In the genomic region with DNA sequence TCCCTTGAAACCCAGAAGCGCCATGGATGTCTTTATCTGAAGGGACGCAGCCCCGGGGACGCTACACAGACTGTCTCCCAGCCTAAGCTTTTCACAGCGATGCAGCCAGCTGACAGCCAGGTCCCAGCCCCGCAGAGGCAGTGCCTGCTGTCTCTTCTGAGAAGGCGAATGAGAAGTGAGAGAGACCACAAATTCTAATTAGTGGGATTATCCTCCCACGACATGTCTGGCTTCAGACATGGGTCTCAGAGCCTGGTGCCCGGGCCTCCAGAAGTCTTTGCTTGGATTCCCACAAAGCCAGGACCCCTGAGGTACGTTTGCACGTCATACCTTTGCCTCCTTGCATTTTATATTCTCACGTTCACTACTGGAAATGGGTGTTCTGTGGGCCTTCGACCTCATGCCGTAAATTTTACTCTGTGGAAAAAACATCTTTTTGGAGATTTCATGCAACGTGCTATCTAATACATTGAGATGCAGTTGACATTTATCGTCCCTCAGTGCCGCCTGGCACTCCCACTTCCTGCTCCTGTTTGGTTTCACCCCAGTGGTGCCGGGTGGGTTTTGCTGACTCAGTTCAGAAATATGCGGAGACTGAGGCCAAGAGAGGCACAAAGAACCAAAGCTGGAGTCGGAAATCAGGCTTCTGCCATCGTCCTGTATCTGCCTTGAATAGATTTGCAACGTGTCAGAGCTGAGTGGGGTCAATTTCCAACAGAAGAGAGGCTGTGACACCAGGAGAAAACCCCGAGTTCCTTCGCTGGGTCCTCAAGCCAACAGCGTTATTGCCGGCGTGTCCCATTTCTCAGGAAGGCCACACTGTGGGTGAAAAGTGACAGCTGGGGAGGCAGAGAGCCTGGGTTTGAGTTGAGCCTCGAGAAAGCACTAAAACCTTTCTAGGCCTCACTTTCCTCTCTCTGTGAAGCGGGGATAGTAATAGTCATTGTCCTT, we compare ENCODE assay signal across 12 cellular contexts.
DNase-seq lines count a peak whose midpoint lies in the region; ATAC-seq and TF ChIP-seq lines count a peak whose summit lies in the region.
"Had no signal": no experiment of that assay in that cellular context is flagged by ENCODE, and none has a peak within 500 bp of the region (broad histone marks: within the 10 kb centered on the region; RNA-seq: fewer than 3 reads in every experiment).

No MANE protein-coding gene starts in this region.

- H3K9me3 Mint-ChIP-seq in GM23338 = peaks cover 6% of the 10 kb centered on the region; the same call in 2 of the 3 replicates
- H3K9me3 Mint-ChIP-seq in activated T-helper 2 cell treated with anti-CD3 and anti-CD28 coated beads, Interferon-gamma antibody, Interleukin-2, Interleukin-4, amounts not matched to agents 10 μg/mL and 5 μg/mL and 100 μg/mL, durations not matched to agents 14 hours and 24 hours and 36 hours = peaks cover 4% of the 10 kb centered on the region
- H3K9me3 Mint-ChIP-seq: activated naive CD4-positive, alpha-beta T cell treated with anti-CD3 and anti-CD28 coated beads for 36 hours had no signal

- peak overlapping the region; percentile 79; the same call in 1 of the 2 replicates for H3K27ac Mint-ChIP-seq in GM23338
- H3K27ac Mint-ChIP-seq in activated T-helper 2 cell treated with anti-CD3 and anti-CD28 coated beads, Interferon-gamma antibody, Interleukin-2, Interleukin-4, amounts not matched to agents 10 μg/mL and 5 μg/mL and 100 μg/mL, durations not matched to agents 14 hours and 24 hours and 36 hours = no peak overlapping the region
- H3K27ac Mint-ChIP-seq: activated naive CD4-positive, alpha-beta T cell treated with anti-CD3 and anti-CD28 coated beads for 36 hours had no signal

- no peak overlapping the region for H3K4me3 Mint-ChIP-seq in GM23338
- H3K4me3 Mint-ChIP-seq in activated T-helper 2 cell treated with anti-CD3 and anti-CD28 coated beads, Interferon-gamma antibody, Interleukin-2, Interleukin-4, amounts not matched to agents 10 μg/mL and 5 μg/mL and 100 μg/mL, durations not matched to agents 14 hours and 24 hours and 36 hours (ENCODE audit: low read depth) = no peak overlapping the region
- H3K4me3 Mint-ChIP-seq: activated naive CD4-positive, alpha-beta T cell treated with anti-CD3 and anti-CD28 coated beads for 36 hours; neural crest cell had no signal

- H3F3A ChIP-seq in GM23338 (replicated peaks; ENCODE audit: low read depth) = no peaks in the 10 kb centered on the region

- peaks cover 4% of the 10 kb centered on the region for H3K27me3 Mint-ChIP-seq in GM23338 (ENCODE audit: insufficient read depth, low read depth, poor library complexity)
- H3K27me3 Mint-ChIP-seq in activated T-helper 2 cell treated with anti-CD3 and anti-CD28 coated beads, Interferon-gamma antibody, Interleukin-2, Interleukin-4, amounts not matched to agents 10 μg/mL and 5 μg/mL and 100 μg/mL, durations not matched to agents 14 hours and 24 hours and 36 hours (ENCODE audit: low read depth) = no peaks in the 10 kb centered on the region

- H3K9me3 ChIP-seq in SJSA1 (replicated peaks) (no peaks in the 10 kb centered on the region), fibroblast of lung (ENCODE audit: control insufficient read depth, insufficient read depth, low read depth, low read length) (no peaks in the 10 kb centered on the region)

- intact Hi-C loops in activated T-helper 2 cell treated with anti-CD3 and anti-CD28 coated beads, Interferon-gamma antibody, Interleukin-2, Interleukin-4, amounts not matched to agents 10 μg/mL and 5 μg/mL and 100 μg/mL, durations not matched to agents 14 hours and 24 hours and 36 hours (cut with micrococcal nuclease) = no loop called here

- peaks cover 13% of the 10 kb centered on the region for H3K4me1 Mint-ChIP-seq in GM23338
- H3K4me1 Mint-ChIP-seq in activated T-helper 2 cell treated with anti-CD3 and anti-CD28 coated beads, Interferon-gamma antibody, Interleukin-2, Interleukin-4, amounts not matched to agents 10 μg/mL and 5 μg/mL and 100 μg/mL, durations not matched to agents 14 hours and 24 hours and 36 hours (ENCODE audit: low read depth) = no peaks in the 10 kb centered on the region

- H4K20me1 ChIP-seq in GM23338 (replicated peaks; ENCODE audit: insufficient read depth) (no peaks in the 10 kb centered on the region), fibroblast of lung (ENCODE audit: control insufficient read depth, extremely low read depth, insufficient read depth, low read length) (no peaks in the 10 kb centered on the region)

- ATAC-seq in GM23338 (peak; percentile 66), GM18867 (IDR thresholded peaks at IDR 0.05; ENCODE audit: unreplicated experiment) (no peak)
- ATAC-seq: activated CD4-positive, CD25-positive, alpha-beta regulatory T cell treated with anti-CD3 and anti-CD28 coated beads, Interleukin-2, amount 50 U/mL, for 24 hours had no signal

- H3K79me2 ChIP-seq in GM23338 (replicated peaks; ENCODE audit: insufficient read depth) = no peaks in the 10 kb centered on the region
- H3K79me2 ChIP-seq in fibroblast of lung (ENCODE audit: control insufficient read depth, insufficient read depth, low read length) = no peaks in the 10 kb centered on the region

- H3K4me1 ChIP-seq in GM23338 (ENCODE audit: insufficient read depth) = peaks cover 8% of the 10 kb centered on the region; the same call in 1 of the 2 replicates
- H3K4me1 ChIP-seq in SJSA1 (replicated peaks) = peaks cover 14% of the 10 kb centered on the region
- H3K4me1 ChIP-seq in fibroblast of lung (ENCODE audit: control insufficient read depth, extremely low read depth, insufficient read depth, low read length) = peaks cover 4% of the 10 kb centered on the region

- 0 out of 3 replicates have a peak, but pooled peaks cover 4% of the 10 kb centered on the region for H3K36me3 Mint-ChIP-seq in GM23338 (ENCODE audit: low read depth)
- no peaks in the 10 kb centered on the region for H3K36me3 Mint-ChIP-seq in activated T-helper 2 cell treated with anti-CD3 and anti-CD28 coated beads, Interferon-gamma antibody, Interleukin-2, Interleukin-4, amounts not matched to agents 10 μg/mL and 5 μg/mL and 100 μg/mL, durations not matched to agents 14 hours and 24 hours and 36 hours (ENCODE audit: low read depth)

- H3K27ac ChIP-seq in GM23338 (ENCODE audit: low read depth) (no peak overlapping the region), SJSA1 (peak overlapping the region; percentile 69), fibroblast of lung (ENCODE audit: insufficient read depth, low read length) (no peak overlapping the region)

- H3K27me3 ChIP-seq in GM23338 (ENCODE audit: insufficient read depth) (no peaks in the 10 kb centered on the region), SJSA1 (replicated peaks) (no peaks in the 10 kb centered on the region), fibroblast of lung (ENCODE audit: control insufficient read depth, insufficient read depth, low read length) (no peaks in the 10 kb centered on the region)

- no peak for TF ChIP-seq CTCF in GM23338 (conservative IDR thresholded peaks at IDR 0.05; ENCODE audit: low read depth in 2 of 2)
- no peak for TF ChIP-seq CTCF in fibroblast of lung (conservative IDR thresholded peaks at IDR 0.05 in 1 of 2, IDR thresholded peaks at IDR 0.05 in 1 of 2; ENCODE audit: low read depth in 1 of 2, low read length in 2 of 2)

- H3K9ac ChIP-seq in fibroblast of lung (ENCODE audit: insufficient read depth, low read length) = no peak overlapping the region

- H3K4me3 ChIP-seq in GM23338 (no peak overlapping the region), SJSA1 (no peak overlapping the region), fibroblast of lung (replicated peaks in 1 of 4; ENCODE audit: control extremely low read depth in 1 of 4, insufficient read depth in 1 of 4, low read depth in 3 of 4, low read length in 4 of 4) (no peak overlapping the region)

- H2AFZ ChIP-seq in GM23338 (peak overlapping the region; percentile 59; the same call in 1 of the 2 replicates), fibroblast of lung (ENCODE audit: low read length) (no peak overlapping the region)

- H3K4me2 ChIP-seq in GM23338 = no peak overlapping the region
- peak overlapping the region; percentile 1 for H3K4me2 ChIP-seq in fibroblast of lung (ENCODE audit: extremely low read depth, insufficient read depth, low read length)

- DNase-seq in GM23338 (ENCODE audit: low spot score) (peak; percentile 9), SJSA1 (ENCODE audit: low read depth in 1 of 2, low spot score in 2 of 2) (peak; percentile 53 to 70), fibroblast of lung (ENCODE audit: low read depth in 2 of 2) (peak; percentile 23 to 80), pulmonary artery endothelial cell (ENCODE audit: low read depth, low spot score) (peak; percentile 7), epidermal melanocyte (ENCODE audit: insufficient read length, low spot score) (no peak), NAMALWA (ENCODE audit: low spot score) (no peak)
- DNase-seq in activated T-helper 2 cell treated with anti-CD3 and anti-CD28 coated beads, Interferon-gamma antibody, Interleukin-2, Interleukin-4, amounts not matched to agents 10 μg/mL and 5 μg/mL and 100 μg/mL, durations not matched to agents 14 hours and 24 hours and 36 hours (ENCODE audit: low spot score) = no peak
- DNase-seq: activated naive CD4-positive, alpha-beta T cell treated with anti-CD3 and anti-CD28 coated beads for 36 hours; effector CD8-positive, alpha-beta T cell had no signal

- H3K9me2 ChIP-seq in GM23338 (ENCODE audit: insufficient read depth) = peaks cover 3% of the 10 kb centered on the region; the same call in 1 of the 2 replicates

- H3K36me3 ChIP-seq in GM23338 (ENCODE audit: insufficient read depth) = no peaks in the 10 kb centered on the region
- no peaks in the 10 kb centered on the region for H3K36me3 ChIP-seq in SJSA1
- no peaks in the 10 kb centered on the region for H3K36me3 ChIP-seq in fibroblast of lung (ENCODE audit: control insufficient read depth, insufficient read depth, low read length)

TF ChIP-seq in GM23338, 12 proteins besides CTCF, POLR2A, EP300 and RAD21 (continues in another document):
- no peak for TF ChIP-seq STAT1 (IDR thresholded peaks at IDR 0.05; ENCODE audit: unreplicated experiment)
- no peak for TF ChIP-seq NANOG (IDR thresholded peaks at IDR 0.05; ENCODE audit: borderline replicate concordance)
- no peak for TF ChIP-seq JUNB (IDR thresholded peaks at IDR 0.05; ENCODE audit: unreplicated experiment)

Comparison
In these comparisons a context has a peak if more than half of its experiments do, and no peak if none do; other contexts are left out.
1. DNase-seq: peak in GM23338 (single experiment), SJSA1 (2 of 2), fibroblast of lung (2 of 2) and pulmonary artery endothelial cell (single experiment); none in epidermal melanocyte (single experiment), activated T-helper 2 cell treated with anti-CD3 and anti-CD28 coated beads, Interferon-gamma antibody, Interleukin-2, Interleukin-4, amounts not matched to agents 10 μg/mL and 5 μg/mL and 100 μg/mL, durations not matched to agents 14 hours and 24 hours and 36 hours (single experiment) and NAMALWA (single experiment).